In genomic region chr2:10792001-10792400, GRCh38 we compare ENCODE assay signal across 14 cellular contexts. TPM values are rescaled to one million over a fixed set of nuclear protein-coding genes. Genes with fewer than 3 reads are reported as not detected.
A peak's percentile ranks its signal among the peaks of the same experiment; 100 is the strongest.
DNase-seq lines count a peak whose midpoint lies in the region; ATAC-seq and TF ChIP-seq lines count a peak whose summit lies in the region.
"Had no signal": no experiment of that assay in that cellular context is flagged by ENCODE, and none has a peak within 500 bp of the region (broad histone marks: within the 10 kb centered on the region; RNA-seq: fewer than 3 reads in every experiment).

No MANE protein-coding gene starts in this region.

- TF ChIP-seq CTCF in osteoblast (IDR thresholded peaks at IDR 0.05; ENCODE audit: extremely low read depth, low read depth, low read length): no peak

- peaks cover 37% of the 10 kb centered on the region for H3K4me1 Mint-ChIP-seq in activated T-cell treated with anti-CD3 and anti-CD28 coated beads, Interleukin-2, amount 50 U/mL, for 4 hours (ENCODE audit: low read depth)

- no peaks in the 10 kb centered on the region for H3K27me3 ChIP-seq in osteoblast (ENCODE audit: insufficient read depth, low read length)

- H3K9me3 Mint-ChIP-seq in activated T-cell treated with anti-CD3 and anti-CD28 coated beads, Interleukin-2, amount 50 U/mL, for 4 hours: no peaks in the 10 kb centered on the region
- H3K9me3 Mint-ChIP-seq: activated B cell treated with CpG ODN at 0.5 μM for 24 hours had no signal

- ATAC-seq in activated T-cell treated with anti-CD3 and anti-CD28 coated beads, Interleukin-2, amount 50 U/mL, for 4 hours: peak; percentile 51
- peak; percentile 48 for ATAC-seq in GM21576 (IDR thresholded peaks at IDR 0.05; ENCODE audit: unreplicated experiment)
- ATAC-seq in HG03442 (IDR thresholded peaks at IDR 0.05; ENCODE audit: unreplicated experiment): peak; percentile 36
- ATAC-seq: esophagus mucosa had no signal

- H2AFZ ChIP-seq in osteoblast (ENCODE audit: low read length): no peak overlapping the region
- H2AFZ ChIP-seq: parathyroid adenoma had no signal

- peaks cover 16% of the 10 kb centered on the region for H3K79me2 ChIP-seq in osteoblast (ENCODE audit: insufficient read depth, low read length)

- H3K4me3 Mint-ChIP-seq in activated T-cell treated with anti-CD3 and anti-CD28 coated beads, Interleukin-2, amount 50 U/mL, for 4 hours: no peak overlapping the region
- H3K4me3 Mint-ChIP-seq: activated B cell treated with CpG ODN at 0.5 μM for 24 hours had no signal

- no peak for DNase-seq in activated T-cell treated with anti-CD3 and anti-CD28 coated beads, Interleukin-2, amount 50 U/mL, for 4 hours
- no peak for DNase-seq in activated T-cell treated with anti-CD3 and anti-CD28 coated beads for 4 hours
- peak; percentile 1 for DNase-seq in osteoblast (ENCODE audit: insufficient read length, low spot score, missing footprints)
- no peak for DNase-seq in NCI-H2196 treated with DMSO at 0.1 percent for 48 hours (lab: John Stamatoyannopoulos, UW; ENCODE audit: unreplicated experiment)
- no peak for DNase-seq in glomerular visceral epithelial cell (ENCODE audit: extremely low spot score)
- DNase-seq in effector CD8-positive, alpha-beta T cell (lab: John Stamatoyannopoulos, UW): no peak
- DNase-seq: activated B cell treated with CpG ODN at 0.5 μM for 24 hours, activated gamma-delta T cell treated with Interleukin-2 at 50 U/mL for 16 hours, KBM-7, NCI-H748 treated with DMSO at 0.1 percent for 48 hours had no signal

- H4K20me1 ChIP-seq in osteoblast (ENCODE audit: insufficient read depth, low read length): peaks cover 9% of the 10 kb centered on the region

- no peaks in the 10 kb centered on the region for H3K4me1 ChIP-seq in osteoblast (ENCODE audit: insufficient read depth, low read length)
- H3K4me1 ChIP-seq: parathyroid adenoma had no signal

- no peak overlapping the region for H3K4me2 ChIP-seq in osteoblast (ENCODE audit: insufficient read depth, low read length)

- H3K36me3 Mint-ChIP-seq in activated T-cell treated with anti-CD3 and anti-CD28 coated beads, Interleukin-2, amount 50 U/mL, for 4 hours (ENCODE audit: insufficient read depth): peaks cover 67% of the 10 kb centered on the region

- H3K27ac ChIP-seq in osteoblast (ENCODE audit: low read depth, low read length): no peak overlapping the region
- H3K27ac ChIP-seq: parathyroid adenoma had no signal

- no peaks in the 10 kb centered on the region for H3K27me3 Mint-ChIP-seq in activated T-cell treated with anti-CD3 and anti-CD28 coated beads, Interleukin-2, amount 50 U/mL, for 4 hours (ENCODE audit: low read depth)
- H3K27me3 Mint-ChIP-seq: activated B cell treated with CpG ODN at 0.5 μM for 24 hours had no signal

- no peaks in the 10 kb centered on the region for H3K9me3 ChIP-seq in osteoblast (ENCODE audit: low read depth, low read length)

- no peak overlapping the region for H3K4me3 ChIP-seq in osteoblast (ENCODE audit: insufficient read depth, low read length)

- H3K36me3 ChIP-seq in osteoblast (ENCODE audit: insufficient read depth, low read length): peaks cover 82% of the 10 kb centered on the region

RNA-seq across cellular contexts. Expression of gene PDIA6, which starts 20.6 kb away (rescaled TPM):
- total RNA-seq in activated T-cell treated with anti-CD3 and anti-CD28 coated beads, Interleukin-2, amount 50 U/mL, for 4 hours: 100 to 1,000 TPM; 169 to 241 (median 175) TPM
- 245 and 291 TPM in 2 replicates for total RNA-seq in osteoblast
